21 cellular contexts compared by ENCODE assay signal in the genomic region with DNA sequence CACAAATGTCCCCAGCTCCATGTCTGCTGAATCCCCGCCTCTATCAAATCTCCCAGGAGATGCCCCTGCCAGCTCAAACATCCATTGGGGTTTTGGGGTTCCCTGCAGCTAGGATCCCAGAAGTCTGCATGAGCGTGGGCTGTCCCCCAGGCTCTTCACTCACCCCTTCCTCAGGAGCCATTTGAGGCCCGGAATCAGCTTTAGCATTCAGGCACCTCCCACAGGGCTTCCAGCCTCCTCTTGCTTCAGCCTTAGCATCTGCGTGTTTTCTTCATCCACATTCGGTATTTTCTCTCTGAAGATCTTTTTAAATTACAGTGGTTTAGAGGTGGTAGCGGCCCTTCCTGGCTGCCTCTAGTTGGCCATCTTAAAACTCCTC.
DNase-seq lines count a peak whose midpoint lies in the region; ATAC-seq, FAIRE-seq and TF ChIP-seq lines count a peak whose summit lies in the region.
"Had no signal": no experiment of that assay in that cellular context is flagged by ENCODE, and none has a peak within 500 bp of the region (broad histone marks: within the 10 kb centered on the region; RNA-seq: fewer than 3 reads in every experiment).

No MANE protein-coding gene starts in this region.

- H3K9me3 ChIP-seq in OCI-LY7 (ENCODE audit: low read length) (no peaks in the 10 kb centered on the region), endodermal cell (ENCODE audit: control insufficient read depth, low read length) (no peaks in the 10 kb centered on the region), osteoblast (ENCODE audit: low read depth, low read length) (no peaks in the 10 kb centered on the region), pancreas (no peaks in the 10 kb centered on the region)
- H3K9me3 ChIP-seq: BLaER1 had no signal

- H3K9ac ChIP-seq in endodermal cell (ENCODE audit: extremely low read depth, low read length, poor library complexity, severe bottlenecking) = no peak overlapping the region
- H3K9ac ChIP-seq: BLaER1 had no signal

- H3K4me1 Mint-ChIP-seq in endodermal cell = no peaks in the 10 kb centered on the region
- H3K4me1 Mint-ChIP-seq: CD14-positive monocyte; CD4-positive, alpha-beta memory T cell had no signal

- H3K27me3 ChIP-seq in endodermal cell (ENCODE audit: control insufficient read depth, insufficient read depth, low read length, poor library complexity, severe bottlenecking) (no peaks in the 10 kb centered on the region), osteoblast (ENCODE audit: insufficient read depth, low read length) (no peaks in the 10 kb centered on the region), pancreas (no peaks in the 10 kb centered on the region)
- H3K27me3 ChIP-seq: BLaER1 had no signal

- CTCF ChIA-PET in OCI-LY7 (lab: Charles Lee; ENCODE audit: unreplicated experiment) (no interaction called here), HEK293T (lab: Yijun Ruan, JAX) (interaction anchor here (0.6 kb wide), 1 partner anchor 336 kb away, joined by 3 read pairs; no protein-coding TSS in a partner anchor)

- H3K36me3 ChIP-seq in OCI-LY7 (ENCODE audit: insufficient read depth, low read length) = no peaks in the 10 kb centered on the region
- H3K36me3 ChIP-seq in endodermal cell (ENCODE audit: control insufficient read depth, insufficient read depth, low read length) = no peaks in the 10 kb centered on the region
- no peaks in the 10 kb centered on the region for H3K36me3 ChIP-seq in osteoblast (ENCODE audit: insufficient read depth, low read length)
- H3K36me3 ChIP-seq in pancreas = no peaks in the 10 kb centered on the region
- H3K36me3 ChIP-seq: BLaER1 had no signal

- no peaks in the 10 kb centered on the region for H3K79me2 ChIP-seq in OCI-LY7 (ENCODE audit: insufficient read depth, low read depth, low read length)
- H3K79me2 ChIP-seq in osteoblast (ENCODE audit: insufficient read depth, low read length) = no peaks in the 10 kb centered on the region

- H4K20me1 ChIP-seq in OCI-LY7 (ENCODE audit: insufficient read depth, low read length) (no peaks in the 10 kb centered on the region), osteoblast (ENCODE audit: insufficient read depth, low read length) (no peaks in the 10 kb centered on the region)
- H4K20me1 ChIP-seq: BLaER1 had no signal

- H3K4me1 ChIP-seq in OCI-LY7 (ENCODE audit: insufficient read depth, low read length, poor library complexity, severe bottlenecking) = no peaks in the 10 kb centered on the region
- H3K4me1 ChIP-seq in endodermal cell (ENCODE audit: control insufficient read depth, insufficient read depth, low read length) = no peaks in the 10 kb centered on the region
- no peaks in the 10 kb centered on the region for H3K4me1 ChIP-seq in osteoblast (ENCODE audit: insufficient read depth, low read length)
- H3K4me1 ChIP-seq in pancreas = no peaks in the 10 kb centered on the region
- H3K4me1 ChIP-seq: BLaER1 had no signal

- intact Hi-C loops in OCI-LY7 (cut with micrococcal nuclease; ENCODE audit: unreplicated experiment) = no loop called here
- intact Hi-C loops in pancreas (cut with DNase I) = no loop called here

- H3K4me2 ChIP-seq in OCI-LY7 (ENCODE audit: low read length) (peak overlapping the region; percentile 45; the same call in 1 of the 2 replicates), osteoblast (ENCODE audit: insufficient read depth, low read length) (no peak overlapping the region)
- H3K4me2 ChIP-seq: BLaER1 had no signal

- TF ChIP-seq CTCF in OCI-LY7 (conservative IDR thresholded peaks at IDR 0.05; ENCODE audit: low read length) = no peak
- no peak for TF ChIP-seq CTCF in endodermal cell (conservative IDR thresholded peaks at IDR 0.05)
- no peak for TF ChIP-seq CTCF in osteoblast (IDR thresholded peaks at IDR 0.05; ENCODE audit: extremely low read depth, low read depth, low read length)
- TF ChIP-seq CTCF in pancreas (IDR thresholded peaks at IDR 0.05) = no peak

- no peak for FAIRE-seq in pancreas (lab: Jason Lieb, UNC)
- FAIRE-seq: GM12891, GM18507, HTR-8/SVneo, K562 had no signal

- H2AFZ ChIP-seq in OCI-LY7 (ENCODE audit: low read length) (no peak overlapping the region), osteoblast (ENCODE audit: low read length) (peak overlapping the region; percentile 35)

- POLR2A ChIA-PET in OCI-LY7 (lab: Charles Lee) (interaction anchor here (0.6 kb wide), 1 partner anchor 151 kb away, joined by 3 read pairs; no protein-coding TSS in a partner anchor), HEK293T (lab: Yijun Ruan, JAX) (no interaction called here)

- H3K4me3 Mint-ChIP-seq in endodermal cell = no peak overlapping the region
- H3K4me3 Mint-ChIP-seq: CD14-positive monocyte; CD4-positive, alpha-beta memory T cell; H9 had no signal

- H3K27ac ChIP-seq in OCI-LY7 (ENCODE audit: low read depth, low read length, poor library complexity, severe bottlenecking) = no peak overlapping the region
- H3K27ac ChIP-seq in endodermal cell (ENCODE audit: low read depth, low read length) = no peak overlapping the region
- H3K27ac ChIP-seq in osteoblast (ENCODE audit: low read depth, low read length) = no peak overlapping the region
- H3K27ac ChIP-seq in pancreas = no peak overlapping the region
- H3K27ac ChIP-seq: BLaER1, HL-60 had no signal

- H3K36me3 Mint-ChIP-seq in endodermal cell (ENCODE audit: low read depth) = no peaks in the 10 kb centered on the region
- H3K36me3 Mint-ChIP-seq: CD14-positive monocyte; CD4-positive, alpha-beta memory T cell had no signal

- peak; percentile 5 for DNase-seq in ELF-1 (ENCODE audit: low read depth, low spot score)
- DNase-seq in OCI-LY7 (ENCODE audit: low spot score) = no peak
- peak; percentile 44 for DNase-seq in endodermal cell
- DNase-seq in osteoblast (ENCODE audit: insufficient read length, low spot score, missing footprints) = no peak
- DNase-seq in pancreas = no peak
- DNase-seq in OCI-M1 (lab: John Stamatoyannopoulos, UW) = no peak
- no peak for DNase-seq in HEK293T (ENCODE audit: extremely low spot score)
- DNase-seq: 8988T; Calu3; CD4-positive, alpha-beta memory T cell; DMS79 treated with DMSO at 0.1 percent for 48 hours; GOT3; IMR-90 had no signal

- BruUV-seq in OCI-LY7 (replicated peaks; lab: Mats Ljungman, UMichigan) = no TSS peak

- ATAC-seq in pancreas = no peak
- ATAC-seq: K562 had no signal

- no peaks in the 10 kb centered on the region for H3K9me3 Mint-ChIP-seq in endodermal cell
- H3K9me3 Mint-ChIP-seq: H9 had no signal

- no peaks in the 10 kb centered on the region for H3K9me2 ChIP-seq in OCI-LY7 (ENCODE audit: insufficient read depth, low read length)

- no peak overlapping the region for H3K27ac Mint-ChIP-seq in endodermal cell
- H3K27ac Mint-ChIP-seq: CD14-positive monocyte; CD4-positive, alpha-beta memory T cell; H9 had no signal

- WGBS in endodermal cell (ENCODE audit: insufficient coverage in 1 of 2, insufficient read length in 1 of 2), 2 experiments = 73 to 94% methylated on average over 4 to 6 of the region's 6 CpGs
- 85 to 86% methylated on average over 6 of the region's 6 CpGs for WGBS in pancreas, 2 donors

- H3K27me3 Mint-ChIP-seq in endodermal cell (ENCODE audit: insufficient read depth) = no peaks in the 10 kb centered on the region
- H3K27me3 Mint-ChIP-seq: CD4-positive, alpha-beta memory T cell had no signal

- no peak overlapping the region for H3K4me3 ChIP-seq in OCI-LY7 (ENCODE audit: low read depth, low read length, poor library complexity, severe bottlenecking)
- H3K4me3 ChIP-seq in endodermal cell (ENCODE audit: low read length) = no peak overlapping the region
- no peak overlapping the region for H3K4me3 ChIP-seq in osteoblast (ENCODE audit: insufficient read depth, low read length)
- no peak overlapping the region for H3K4me3 ChIP-seq in pancreas
- H3K4me3 ChIP-seq: BLaER1, K562 had no signal

TF ChIP-seq in HEK293T, 16 proteins besides CTCF, POLR2A, EP300 and RAD21:
- no peak for TF ChIP-seq ELF4 (IDR thresholded peaks at IDR 0.05)
- TF ChIP-seq LEF1 (IDR thresholded peaks at IDR 0.05; ENCODE audit: borderline replicate concordance) = no peak
- no peak for TF ChIP-seq PKNOX1 (IDR thresholded peaks at IDR 0.05)
- TF ChIP-seq NFRKB (IDR thresholded peaks at IDR 0.05) = no peak
- TF ChIP-seq SP1 (IDR thresholded peaks at IDR 0.05) = no peak
- TF ChIP-seq FOXM1 (IDR thresholded peaks at IDR 0.05; ENCODE audit: borderline replicate concordance) = no peak
- TF ChIP-seq FOXK2 (IDR thresholded peaks at IDR 0.05) = no peak
- TF ChIP-seq CTBP1 (IDR thresholded peaks at IDR 0.05; ENCODE audit: borderline replicate concordance) = no peak
- TF ChIP-seq L3MBTL2 (conservative IDR thresholded peaks at IDR 0.05) = no peak
- TF ChIP-seq TARDBP (IDR thresholded peaks at IDR 0.05) = no peak
- no peak for TF ChIP-seq ARNT (IDR thresholded peaks at IDR 0.05)
- TF ChIP-seq BHLHE40 (IDR thresholded peaks at IDR 0.05; ENCODE audit: borderline replicate concordance) = no peak
- no peak for TF ChIP-seq HDGF (IDR thresholded peaks at IDR 0.05; ENCODE audit: borderline replicate concordance)
- no peak for TF ChIP-seq FOXA1 (IDR thresholded peaks at IDR 0.05)
- TF ChIP-seq SUZ12 (IDR thresholded peaks at IDR 0.05) = no peak
- no peak for TF ChIP-seq ZNF384 (IDR thresholded peaks at IDR 0.05)

Comparison
In these comparisons a context has a peak if more than half of its experiments do, and no peak if none do; other contexts are left out.
1. DNase-seq: peak in ELF-1 (single experiment) and endodermal cell (single experiment); none in OCI-LY7 (single experiment), osteoblast (single experiment), pancreas (0 of 6), OCI-M1 (single experiment) and HEK293T (single experiment).